ENCODE assay signal across 8 cellular contexts in genomic region chr1:12480748-12481362, GRCh38.
A peak's percentile ranks its signal among the peaks of the same experiment; 100 is the strongest.
DNase-seq lines count a peak whose midpoint lies in the region; ATAC-seq and TF ChIP-seq lines count a peak whose summit lies in the region.

No MANE protein-coding gene starts in this region.

- peak overlapping the region; percentile 83 for H3K27ac Mint-ChIP-seq in activated naive CD8-positive, alpha-beta T cell treated with anti-CD3 and anti-CD28 coated beads, Interleukin-2, amount 50 U/mL, for 24 hours
- H3K27ac Mint-ChIP-seq in type B pancreatic cell = peak overlapping the region; percentile 80

- H3K36me3 Mint-ChIP-seq in activated naive CD8-positive, alpha-beta T cell treated with anti-CD3 and anti-CD28 coated beads, Interleukin-2, amount 50 U/mL, for 24 hours (ENCODE audit: low read depth) = peaks cover 42% of the 10 kb centered on the region
- H3K36me3 Mint-ChIP-seq in type B pancreatic cell = peaks cover 22% of the 10 kb centered on the region

- H3K4me3 Mint-ChIP-seq in activated naive CD8-positive, alpha-beta T cell treated with anti-CD3 and anti-CD28 coated beads, Interleukin-2, amount 50 U/mL, for 24 hours = no peak overlapping the region
- peak overlapping the region; percentile 11 for H3K4me3 Mint-ChIP-seq in type B pancreatic cell

- H3K9me3 Mint-ChIP-seq in activated naive CD8-positive, alpha-beta T cell treated with anti-CD3 and anti-CD28 coated beads, Interleukin-2, amount 50 U/mL, for 24 hours = no peaks in the 10 kb centered on the region
- no peaks in the 10 kb centered on the region for H3K9me3 Mint-ChIP-seq in type B pancreatic cell

- peaks cover 65% of the 10 kb centered on the region for H3K4me1 Mint-ChIP-seq in activated naive CD8-positive, alpha-beta T cell treated with anti-CD3 and anti-CD28 coated beads, Interleukin-2, amount 50 U/mL, for 24 hours
- H3K4me1 Mint-ChIP-seq in type B pancreatic cell (ENCODE audit: unreplicated experiment) = peaks cover 89% of the 10 kb centered on the region

- DNase-seq in GM04503 (ENCODE audit: low read depth) (peak; percentile 87), NAMALWA (ENCODE audit: low spot score) (peak; percentile 21), kidney tubule cell (ENCODE audit: low spot score) (peak; percentile 95), type B pancreatic cell (ENCODE audit: extremely low spot score, unreplicated experiment) (no peak), retina (no peak), DMS79 treated with DMSO at 0.1 percent for 48 hours (lab: John Stamatoyannopoulos, UW) (no peak), COR-L47 (lab: John Stamatoyannopoulos, UW) (no peak)
- DNase-seq in activated naive CD8-positive, alpha-beta T cell treated with anti-CD3 and anti-CD28 coated beads, Interleukin-2, amount 50 U/mL, for 24 hours = no peak

- peak; percentile 73 for ATAC-seq in activated naive CD8-positive, alpha-beta T cell treated with anti-CD3 and anti-CD28 coated beads, Interleukin-2, amount 50 U/mL, for 24 hours

- no peak for TF ChIP-seq CTCF in type B pancreatic cell (conservative IDR thresholded peaks at IDR 0.05)

- no peaks in the 10 kb centered on the region for H3K27me3 Mint-ChIP-seq in activated naive CD8-positive, alpha-beta T cell treated with anti-CD3 and anti-CD28 coated beads, Interleukin-2, amount 50 U/mL, for 24 hours
- H3K27me3 Mint-ChIP-seq in type B pancreatic cell = no peaks in the 10 kb centered on the region

Comparison
In these comparisons a context has a peak if more than half of its experiments do, and no peak if none do; other contexts are left out.
1. DNase-seq: peak in GM04503 (single experiment), NAMALWA (single experiment) and kidney tubule cell (single experiment); none in activated naive CD8-positive, alpha-beta T cell treated with anti-CD3 and anti-CD28 coated beads, Interleukin-2, amount 50 U/mL, for 24 hours (single experiment), type B pancreatic cell (single experiment), retina (single experiment), DMS79 treated with DMSO at 0.1 percent for 48 hours (single experiment) and COR-L47 (single experiment).